Comparison of ENCODE assay signal across 21 cellular contexts in the genomic region with DNA sequence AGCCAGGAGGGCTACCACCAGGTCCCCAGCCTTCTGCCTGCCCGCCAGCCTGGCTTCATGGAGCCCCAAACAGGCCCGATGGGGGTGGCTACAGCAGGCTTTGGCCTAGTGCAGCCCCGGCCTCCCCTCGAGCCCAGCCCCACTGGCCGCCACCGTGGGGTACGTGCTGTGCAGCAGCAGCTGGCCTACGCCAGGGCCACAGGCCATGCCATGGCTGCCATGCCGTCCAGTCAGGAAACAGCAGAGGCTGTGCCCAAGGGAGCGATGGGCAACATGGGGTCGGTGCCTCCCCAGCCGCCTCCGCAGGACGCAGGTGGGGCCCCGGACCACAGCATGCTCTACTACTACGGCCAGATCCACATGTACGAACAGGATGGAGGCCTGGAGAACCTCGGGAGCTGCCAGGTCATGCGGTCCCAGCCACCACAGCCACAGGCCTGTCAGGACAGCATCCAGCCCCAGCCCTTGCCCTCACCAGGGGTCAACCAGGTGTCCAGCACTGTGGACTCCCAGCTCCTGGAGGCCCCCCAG.
"Had no signal": no experiment of that assay in that cellular context is flagged by ENCODE, and none has a peak within 500 bp of the region (broad histone marks: within the 10 kb centered on the region; RNA-seq: fewer than 3 reads in every experiment).

No MANE protein-coding gene starts in this region.

- DNase-seq: activated CD4-positive, alpha-beta T cell treated with anti-CD3 and anti-CD28 coated beads for 48 hours; activated CD8-positive, alpha-beta T cell treated with anti-CD3 and anti-CD28 coated beads, Interleukin-2, amount 10 ng/mL, durations not matched to agents 7 days and 5 days; activated effector memory CD4-positive, alpha-beta T cell treated with Interleukin-2 at 50 U/mL for 16 hours; activated naive CD4-positive, alpha-beta T cell treated with anti-CD3 and anti-CD28 coated beads for 36 hours; activated naive CD8-positive, alpha-beta T cell treated with anti-CD3 and anti-CD28 coated beads, Interleukin-2, amount 10 ng/mL, durations not matched to agents 7 days and 5 days; amygdala; effector CD4-positive, alpha-beta T cell; erythroblast; heart right ventricle; pancreas; right cardiac atrium; stimulated activated CD4-positive, alpha-beta T cell treated with anti-CD3 and anti-CD28 coated beads, Interleukin-4, amount 100 ng/mL, for 4 hours; stimulated activated naive CD8-positive, alpha-beta T cell treated with anti-CD3 and anti-CD28 coated beads, Interleukin-15, Interleukin-2, amounts not matched to agents 100 U/mL and 50 U/mL, for 24 hours; substantia nigra had no signal

- H3K4me1 Mint-ChIP-seq: activated naive CD8-positive, alpha-beta T cell treated with anti-CD3 and anti-CD28 coated beads, Interleukin-2, amount 10 ng/mL, durations not matched to agents 7 days and 5 days; mesothelial cell of epicardium; naive thymus-derived CD8-positive, alpha-beta T cell; neural progenitor cell had no signal

- H2AFZ ChIP-seq: neural progenitor cell had no signal

- H3K4me3 Mint-ChIP-seq: activated CD8-positive, alpha-beta T cell treated with anti-CD3 and anti-CD28 coated beads, Interleukin-2, amount 10 ng/mL, durations not matched to agents 7 days and 5 days; activated naive CD4-positive, alpha-beta T cell treated with anti-CD3 and anti-CD28 coated beads for 36 hours; activated naive CD8-positive, alpha-beta T cell treated with anti-CD3 and anti-CD28 coated beads, Interleukin-2, amount 10 ng/mL, durations not matched to agents 7 days and 5 days; dendritic cell treated with granulocyte-macrophage colony-stimulating factor and Interleukin-4, amounts not matched to agents 40 ng/mL and 50 ng/mL, for 4 days; mesothelial cell of epicardium; naive thymus-derived CD8-positive, alpha-beta T cell; neural progenitor cell had no signal

- H3K27me3 ChIP-seq: neural progenitor cell, pancreas, tibial nerve, uterus had no signal

- H3K4me1 ChIP-seq: heart right ventricle, neural progenitor cell, pancreas, tibial nerve, uterus had no signal

- H3K4me3 ChIP-seq: heart right ventricle, lung, neural progenitor cell, pancreas, tibial nerve, uterus had no signal

- H3K27ac ChIP-seq: heart right ventricle, neural progenitor cell, pancreas, tibial nerve, uterus had no signal

- H3K36me3 Mint-ChIP-seq: activated naive CD8-positive, alpha-beta T cell treated with anti-CD3 and anti-CD28 coated beads, Interleukin-2, amount 10 ng/mL, durations not matched to agents 7 days and 5 days; naive thymus-derived CD8-positive, alpha-beta T cell had no signal

- H3K27me3 Mint-ChIP-seq: activated naive CD8-positive, alpha-beta T cell treated with anti-CD3 and anti-CD28 coated beads, Interleukin-2, amount 10 ng/mL, durations not matched to agents 7 days and 5 days; dendritic cell treated with granulocyte-macrophage colony-stimulating factor and Interleukin-4, amounts not matched to agents 40 ng/mL and 50 ng/mL, for 4 days had no signal

- H3K9me3 Mint-ChIP-seq: activated naive CD4-positive, alpha-beta T cell treated with anti-CD3 and anti-CD28 coated beads for 36 hours; activated naive CD8-positive, alpha-beta T cell treated with anti-CD3 and anti-CD28 coated beads, Interleukin-2, amount 10 ng/mL, durations not matched to agents 7 days and 5 days; dendritic cell treated with granulocyte-macrophage colony-stimulating factor and Interleukin-4, amounts not matched to agents 40 ng/mL and 50 ng/mL, for 4 days; mesothelial cell of epicardium; naive thymus-derived CD8-positive, alpha-beta T cell; neural progenitor cell had no signal

- H3K9me3 ChIP-seq: heart right ventricle, pancreas, tibial nerve, uterus had no signal

- H3K9ac ChIP-seq: neural progenitor cell had no signal

- H3K4me2 ChIP-seq: neural progenitor cell had no signal

- H3K36me3 ChIP-seq: neural progenitor cell, pancreas, uterus had no signal

- H3K27ac Mint-ChIP-seq: activated CD8-positive, alpha-beta T cell treated with anti-CD3 and anti-CD28 coated beads, Interleukin-2, amount 10 ng/mL, durations not matched to agents 7 days and 5 days; activated naive CD4-positive, alpha-beta T cell treated with anti-CD3 and anti-CD28 coated beads for 36 hours; activated naive CD8-positive, alpha-beta T cell treated with anti-CD3 and anti-CD28 coated beads, Interleukin-2, amount 10 ng/mL, durations not matched to agents 7 days and 5 days; dendritic cell treated with granulocyte-macrophage colony-stimulating factor and Interleukin-4, amounts not matched to agents 40 ng/mL and 50 ng/mL, for 4 days; mesothelial cell of epicardium; naive thymus-derived CD8-positive, alpha-beta T cell; neural progenitor cell had no signal

- ATAC-seq: activated CD8-positive, alpha-beta T cell treated with anti-CD3 and anti-CD28 coated beads, Interleukin-2, amount 10 ng/mL, durations not matched to agents 7 days and 5 days; heart right ventricle; naive thymus-derived CD8-positive, alpha-beta T cell; pancreas; right cardiac atrium; stimulated activated naive CD8-positive, alpha-beta T cell treated with anti-CD3 and anti-CD28 coated beads, Interleukin-15, Interleukin-2, amounts not matched to agents 100 U/mL and 50 U/mL, for 24 hours had no signal
